In genomic region chr17:61053469-61053868, GRCh38 we compare ENCODE assay signal across 24 cellular contexts.
"Had no signal": no experiment of that assay in that cellular context is flagged by ENCODE, and none has a peak within 500 bp of the region (broad histone marks: within the 10 kb centered on the region; RNA-seq: fewer than 3 reads in every experiment).

No MANE protein-coding gene starts in this region.

- H2AFZ ChIP-seq: hepatocyte, parathyroid adenoma had no signal

- H3K27me3 Mint-ChIP-seq: naive thymus-derived CD8-positive, alpha-beta T cell; type B pancreatic cell had no signal

- H3K9me3 Mint-ChIP-seq: naive thymus-derived CD8-positive, alpha-beta T cell; stimulated activated effector memory CD8-positive, alpha-beta T cell treated with anti-CD3 and anti-CD28 coated beads, Interleukin-12 subunit alpha, Interleukin-12 subunit beta, amount 100 ng/mL, for 72 hours; type B pancreatic cell had no signal

- H3K27ac ChIP-seq: hepatocyte, neutrophil, parathyroid adenoma, prostate gland, sigmoid colon, testis, tibial artery, uterus had no signal

- H3K4me1 ChIP-seq: parathyroid adenoma, prostate gland, sigmoid colon, testis, tibial artery, uterus had no signal

- H3K4me3 Mint-ChIP-seq: naive thymus-derived CD8-positive, alpha-beta T cell; stimulated activated effector memory CD8-positive, alpha-beta T cell treated with anti-CD3 and anti-CD28 coated beads, Interleukin-12 subunit alpha, Interleukin-12 subunit beta, amount 100 ng/mL, for 72 hours; type B pancreatic cell had no signal

- H3K9ac ChIP-seq: parathyroid adenoma had no signal

- H3K4me3 ChIP-seq: hepatocyte, prostate gland, sigmoid colon, testis, tibial artery, uterus had no signal

- H3K36me3 ChIP-seq: neutrophil, prostate gland, sigmoid colon, tibial artery, uterus had no signal

- FAIRE-seq: colon, frontal cortex, kidney had no signal

- H3K79me2 ChIP-seq: hepatocyte, parathyroid adenoma had no signal

- H3K27me3 ChIP-seq: hepatocyte, neutrophil, sigmoid colon, testis, tibial artery, uterus had no signal

- H3K36me3 Mint-ChIP-seq: naive thymus-derived CD8-positive, alpha-beta T cell; stimulated activated effector memory CD8-positive, alpha-beta T cell treated with anti-CD3 and anti-CD28 coated beads, Interleukin-12 subunit alpha, Interleukin-12 subunit beta, amount 100 ng/mL, for 72 hours; type B pancreatic cell had no signal

- DNase-seq: central memory CD4-positive, alpha-beta T cell; effector CD8-positive, alpha-beta T cell; head of caudate nucleus; kidney; mammary epithelial cell; mesendoderm; naive thymus-derived CD8-positive, alpha-beta T cell; right cardiac atrium; sigmoid colon; stimulated activated CD4-positive, alpha-beta T cell treated with anti-CD3 and anti-CD28 coated beads, Interleukin-2, amount 100 ng/mL, for 24 hours; stimulated activated CD4-positive, alpha-beta T cell treated with anti-CD3 and anti-CD28 coated beads, Interleukin-4, amount 100 ng/mL, for 24 hours; stimulated activated naive CD8-positive, alpha-beta T cell treated with anti-CD3 and anti-CD28 coated beads, Interleukin-15, Interleukin-2, amounts not matched to agents 100 U/mL and 50 U/mL, for 24 hours; substantia nigra; testis; tibial artery; uterus had no signal

- H3K27ac Mint-ChIP-seq: naive thymus-derived CD8-positive, alpha-beta T cell; stimulated activated effector memory CD8-positive, alpha-beta T cell treated with anti-CD3 and anti-CD28 coated beads, Interleukin-12 subunit alpha, Interleukin-12 subunit beta, amount 100 ng/mL, for 72 hours; type B pancreatic cell had no signal

- H3K4me2 ChIP-seq: hepatocyte had no signal

- H3K9me3 ChIP-seq: neutrophil, prostate gland, sigmoid colon, testis, tibial artery, uterus had no signal
